ENCODE assay signal across 8 cellular contexts in the genomic region with DNA sequence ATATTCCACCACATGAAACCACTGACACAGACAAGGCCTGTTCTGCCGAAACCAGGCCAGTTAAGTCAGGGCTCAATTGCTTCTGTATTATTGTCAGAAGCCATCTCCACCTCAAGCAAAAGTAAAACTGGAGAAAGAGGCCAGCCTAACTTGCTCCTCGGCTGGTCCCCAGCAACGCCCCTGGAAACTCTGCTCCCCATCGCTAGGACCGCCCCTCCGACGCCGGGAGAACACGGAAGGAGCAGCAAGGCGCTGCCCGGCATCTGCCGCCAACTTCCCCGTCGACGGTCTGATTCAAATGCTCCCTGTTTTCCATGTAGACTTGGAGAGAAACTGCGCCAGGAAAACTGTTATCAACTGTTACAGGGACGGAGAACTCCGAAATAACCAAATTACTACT. TPM values are rescaled to one million over a fixed set of nuclear protein-coding genes. Genes with fewer than 3 reads are reported as not detected.
DNase-seq lines count a peak whose midpoint lies in the region; ATAC-seq and TF ChIP-seq lines count a peak whose summit lies in the region.
"Not testable (repeated sequence)": the region's sequence is repeated elsewhere in the genome, so short reads cannot be mapped to it uniquely, and the experiment has no call there.

No MANE protein-coding gene starts in this region.

- TF ChIP-seq CTCF in Panc1 (IDR thresholded peaks at IDR 0.05); fibroblast of villous mesenchyme (IDR thresholded peaks at IDR 0.05; ENCODE audit: insufficient read depth, low read depth, low read length): not testable (repeated sequence)

- H3K9me3 Mint-ChIP-seq in activated naive CD8-positive, alpha-beta T cell treated with anti-CD3 and anti-CD28 coated beads for 36 hours: not testable (repeated sequence)

- in situ Hi-C loops in Panc1 (cut with HindIII; ENCODE audit: low pct_unique_long_range_greater_than_20kb, low sequenced_read_pairs): not testable (repeated sequence)

- not testable (repeated sequence) for H3K4me1 Mint-ChIP-seq in activated naive CD8-positive, alpha-beta T cell treated with anti-CD3 and anti-CD28 coated beads for 36 hours

- H3K27ac ChIP-seq in Panc1 (ENCODE audit: low read length); stomach smooth muscle (ENCODE audit: low read length): not testable (repeated sequence)
- H3K27ac ChIP-seq in mucosa of rectum (ENCODE audit: low read depth in 2 of 2, low read length in 2 of 2): peak overlapping the region; percentile 58 to 71

- H3K36me3 ChIP-seq in ES-I3 (ENCODE audit: insufficient read depth, low read length); Panc1 (ENCODE audit: control insufficient read depth, insufficient read depth, low read length); mucosa of rectum (ENCODE audit: control insufficient read depth in 2 of 2, insufficient read depth in 2 of 2, low read length in 2 of 2); stomach smooth muscle (ENCODE audit: control insufficient read depth in 2 of 2, insufficient read depth in 2 of 2, low read length in 2 of 2): not testable (repeated sequence)

- H3K4me3 ChIP-seq in Panc1 (ENCODE audit: low read depth in 2 of 2, low read length in 2 of 2) (peak overlapping the region; percentile 46 to 59), fibroblast of villous mesenchyme (ENCODE audit: low read depth, low read length) (peak overlapping the region; percentile 64), mucosa of rectum (ENCODE audit: low read length in 2 of 2) (peak overlapping the region; percentile 72 to 83), stomach smooth muscle (ENCODE audit: low read length in 2 of 2) (peak overlapping the region; percentile 40 to 71)

- not testable (repeated sequence) for H3K27me3 ChIP-seq in Panc1 (ENCODE audit: control insufficient read depth, insufficient read depth, low read length); mucosa of rectum (ENCODE audit: control insufficient read depth in 2 of 2, insufficient read depth in 2 of 2, low read length in 2 of 2); stomach smooth muscle (ENCODE audit: control insufficient read depth in 1 of 2, insufficient read depth in 2 of 2, low read length in 2 of 2)

- not testable (repeated sequence) for H3K36me3 Mint-ChIP-seq in activated naive CD8-positive, alpha-beta T cell treated with anti-CD3 and anti-CD28 coated beads for 36 hours

- not testable (repeated sequence) for H3K27me3 Mint-ChIP-seq in activated naive CD8-positive, alpha-beta T cell treated with anti-CD3 and anti-CD28 coated beads for 36 hours

- CTCF ChIA-PET in Panc1 (lab: Charles Lee): not testable (repeated sequence)

- not testable (repeated sequence) for H3K9me3 ChIP-seq in ES-I3 (ENCODE audit: control insufficient read depth, insufficient read depth, low read length); Panc1 (ENCODE audit: control insufficient read depth, insufficient read depth, low read depth, low read length); mucosa of rectum (ENCODE audit: control insufficient read depth in 2 of 2, low read length in 2 of 2); stomach smooth muscle (ENCODE audit: control insufficient read depth in 2 of 2, low read length in 2 of 2)

- ATAC-seq in GM21526 (IDR thresholded peaks at IDR 0.05; ENCODE audit: low FRiP score, unreplicated experiment): peak; percentile 61
- peak; percentile 73 for ATAC-seq in HG03196 (IDR thresholded peaks at IDR 0.05; ENCODE audit: unreplicated experiment)
- ATAC-seq in Panc1: peak; percentile 72; the same call in 1 of the 2 replicates

- H3K27ac Mint-ChIP-seq in activated naive CD8-positive, alpha-beta T cell treated with anti-CD3 and anti-CD28 coated beads for 36 hours: peak overlapping the region; percentile 93

- H3K9ac ChIP-seq in ES-I3 (ENCODE audit: low read depth, low read length) (peak overlapping the region; percentile 60; the same call in 1 of the 2 replicates), mucosa of rectum (ENCODE audit: low read depth in 1 of 2, low read length in 2 of 2) (peak overlapping the region in 1 of 2 donors; percentile 47), stomach smooth muscle (ENCODE audit: low read length in 2 of 2) (peak overlapping the region; percentile 36 to 37)

- POLR2A ChIA-PET in Panc1 (lab: Charles Lee): not testable (repeated sequence)

- intact Hi-C loops in Panc1 (cut with micrococcal nuclease; ENCODE audit: unreplicated experiment): not testable (repeated sequence)

- BruUV-seq in Panc1 (replicated peaks; lab: Mats Ljungman, UMichigan): not testable (repeated sequence)

- not testable (repeated sequence) for DNase-seq in Panc1 (ENCODE audit: low read depth, low spot score)
- peak; percentile 8 for DNase-seq in activated naive CD8-positive, alpha-beta T cell treated with anti-CD3 and anti-CD28 coated beads for 36 hours
- DNase-seq in fibroblast of villous mesenchyme (ENCODE audit: low read depth): peak; percentile 20

- H3K4me1 ChIP-seq in ES-I3 (ENCODE audit: insufficient read depth, low read length); Panc1 (ENCODE audit: control insufficient read depth, insufficient read depth, low read length); mucosa of rectum (ENCODE audit: control insufficient read depth in 2 of 2, insufficient read depth in 2 of 2, low read length in 2 of 2); stomach smooth muscle (ENCODE audit: control insufficient read depth, insufficient read depth, low read length): not testable (repeated sequence)

- peak overlapping the region; percentile 90 for H3K4me3 Mint-ChIP-seq in activated naive CD8-positive, alpha-beta T cell treated with anti-CD3 and anti-CD28 coated beads for 36 hours

RNA-seq across cellular contexts. Expression of gene CTSV, which starts 26.3 kb away (rescaled TPM):
- total RNA-seq in Panc1 (2021; ENCODE audit: unreplicated experiment): 27.1 TPM
- 10.4 TPM for polyA plus RNA-seq in Panc1 (2012; ENCODE audit: insufficient read length)
- total RNA-seq in activated naive CD8-positive, alpha-beta T cell treated with anti-CD3 and anti-CD28 coated beads for 36 hours: under 1 TPM; 0.20 to 0.31 TPM
- total RNA-seq in fibroblast of villous mesenchyme: 0.32 and 0.43 TPM in 2 replicates

Comparison
In these comparisons a context has a peak if more than half of its experiments do, and no peak if none do; other contexts are left out.
1. RNA of gene CTSV, which starts 26.3 kb away (total RNA-seq): 27.1 TPM in Panc1 (single experiment); 0.32 to 0.43 TPM in fibroblast of villous mesenchyme and 0.20 to 0.31 TPM in activated naive CD8-positive, alpha-beta T cell treated with anti-CD3 and anti-CD28 coated beads for 36 hours; every median in the first group is over 10 times any median in the second.
2. Peak in every context shown above with its lines, with median percentiles within 50 percentile points of each other: ATAC-seq and H3K4me3 ChIP-seq.